Comparison of ENCODE assay signal across 3 cellular contexts in the genomic region with DNA sequence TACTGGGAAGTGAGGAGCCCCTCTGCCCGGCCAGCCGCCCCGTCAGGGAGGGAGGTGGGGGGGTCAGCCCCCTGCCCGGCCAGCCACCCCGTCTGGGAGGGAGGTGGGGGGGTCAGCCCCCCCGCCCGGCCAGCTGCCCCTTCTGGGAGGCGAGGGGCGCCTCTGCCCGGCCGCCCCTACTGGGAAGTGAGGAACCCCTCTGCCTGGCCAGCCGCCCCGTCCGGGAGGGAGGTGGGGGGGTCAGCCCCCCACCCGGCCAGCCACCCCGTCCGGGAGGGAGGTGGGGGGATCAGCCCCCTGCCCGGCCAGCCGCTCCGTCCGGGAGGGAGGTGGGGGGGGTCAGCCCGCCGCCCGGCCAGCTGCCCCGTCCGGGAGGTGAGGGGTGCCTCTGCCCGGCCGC. TPM values are rescaled to one million over a fixed set of nuclear protein-coding genes. Genes with fewer than 3 reads are reported as not detected.
"Had no signal": no experiment of that assay in that cellular context is flagged by ENCODE, and none has a peak within 500 bp of the region (broad histone marks: within the 10 kb centered on the region; RNA-seq: fewer than 3 reads in every experiment).

No MANE protein-coding gene starts in this region.

RNA-seq across cellular contexts. Expression of a gene that starts 50.7 kb away (rescaled TPM):
- total RNA-seq: endodermal cell, frontal cortex had no signal

RNA-seq across cellular contexts. Expression of a gene that starts 57.4 kb away (rescaled TPM):
- total RNA-seq: dorsolateral prefrontal cortex, endodermal cell, frontal cortex had no signal
